ENCODE assay signal across 17 cellular contexts in the genomic region with DNA sequence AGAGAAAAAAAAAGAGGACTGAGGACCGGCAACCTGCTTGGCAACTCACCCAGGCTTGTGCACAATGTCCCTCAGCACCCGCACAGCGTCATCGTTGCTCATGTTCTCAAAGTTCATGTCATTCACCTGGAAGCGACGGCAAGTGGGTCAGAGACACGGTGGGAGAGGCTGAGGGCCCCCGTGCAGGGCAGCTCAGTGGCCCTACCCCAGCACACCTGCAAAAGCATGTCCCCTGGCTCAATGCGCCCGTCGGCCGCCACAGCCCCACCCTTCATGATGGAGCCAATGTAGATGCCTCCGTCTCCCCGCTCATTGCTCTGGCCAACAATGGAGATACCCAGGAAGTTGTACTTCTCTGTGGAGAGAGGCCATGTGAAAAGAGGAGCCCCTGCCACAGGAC.
"Had no signal": no experiment of that assay in that cellular context is flagged by ENCODE, and none has a peak within 500 bp of the region (broad histone marks: within the 10 kb centered on the region; RNA-seq: fewer than 3 reads in every experiment).

No MANE protein-coding gene starts in this region.

- H3K27me3 Mint-ChIP-seq: activated naive CD8-positive, alpha-beta T cell; central memory CD8-positive, alpha-beta T cell; progenitor cell of endocrine pancreas; type B pancreatic cell had no signal

- H3K9me3 ChIP-seq: body of pancreas, esophagus muscularis mucosa, right atrium auricular region had no signal

- DNase-seq: activated CD4-positive, alpha-beta T cell treated with anti-CD3 and anti-CD28 coated beads, Interleukin-2, amount 50 U/mL, for 4 hours; amygdala; body of pancreas; hippocampal formation; islet precursor cell; stimulated activated CD4-positive, alpha-beta T cell treated with anti-CD3 and anti-CD28 coated beads, Interleukin-2, amount 100 ng/mL, for 24 hours; stimulated activated naive CD8-positive, alpha-beta T cell treated with anti-CD3 and anti-CD28 coated beads, Interleukin-15, Interleukin-2, amounts not matched to agents 100 U/mL and 50 U/mL, for 24 hours; substantia nigra; T-helper 2 cell had no signal

- H3K27ac ChIP-seq: coronary artery, right atrium auricular region, VCaP had no signal

- H3K27me3 ChIP-seq: body of pancreas, esophagus muscularis mucosa, right atrium auricular region had no signal

- H3K27ac Mint-ChIP-seq: type B pancreatic cell had no signal

- H3K4me3 Mint-ChIP-seq: activated naive CD8-positive, alpha-beta T cell; central memory CD8-positive, alpha-beta T cell; type B pancreatic cell had no signal

- H3K4me3 ChIP-seq: body of pancreas, coronary artery, esophagus muscularis mucosa, right atrium auricular region had no signal

- H3K9me3 Mint-ChIP-seq: central memory CD8-positive, alpha-beta T cell; type B pancreatic cell had no signal
